ENCODE assay signal across 16 cellular contexts in the genomic region with DNA sequence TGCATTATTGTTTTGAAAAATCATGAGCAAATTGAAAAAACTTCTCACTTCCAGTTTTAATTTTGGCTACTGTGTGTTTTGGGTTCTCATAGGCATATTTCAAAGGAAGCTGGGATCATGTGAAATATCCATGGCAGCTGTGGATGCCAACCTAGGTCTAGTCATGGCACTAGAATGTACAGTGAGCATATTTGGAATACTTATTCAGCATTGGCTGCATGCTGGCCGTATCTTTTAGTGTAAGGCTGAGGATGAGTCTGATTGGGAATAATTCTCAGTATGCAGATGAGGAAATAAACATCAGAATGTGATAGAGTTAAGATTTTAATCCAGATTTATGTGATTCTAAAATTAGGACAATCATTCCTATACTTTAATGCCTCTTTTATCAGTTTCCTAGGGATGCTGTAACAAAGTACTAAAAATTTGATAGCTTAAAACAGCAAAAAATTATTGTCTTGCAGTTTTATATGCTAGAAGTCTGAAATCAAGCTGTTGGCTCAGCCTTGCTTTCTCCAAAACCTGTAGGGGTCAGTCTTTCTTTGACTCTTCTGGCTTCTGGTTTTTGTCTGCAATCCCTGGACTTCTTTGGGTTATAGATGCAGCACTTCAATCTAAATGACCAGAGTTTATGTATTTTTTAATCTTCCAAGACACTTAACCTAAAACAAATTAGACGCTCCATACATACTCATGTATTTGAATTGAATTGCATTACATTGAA. TPM values are rescaled to one million over a fixed set of nuclear protein-coding genes. Genes with fewer than 3 reads are reported as not detected.
DNase-seq lines count a peak whose midpoint lies in the region; ATAC-seq and TF ChIP-seq lines count a peak whose summit lies in the region.
"Had no signal": no experiment of that assay in that cellular context is flagged by ENCODE, and none has a peak within 500 bp of the region (broad histone marks: within the 10 kb centered on the region; RNA-seq: fewer than 3 reads in every experiment).

No MANE protein-coding gene starts in this region.

- H3K4me2 ChIP-seq in H9 (ENCODE audit: insufficient read depth, insufficient read length, low read length): no peak overlapping the region
- H3K4me2 ChIP-seq: hepatocyte had no signal

- no peak overlapping the region for H2AFZ ChIP-seq in H9 (ENCODE audit: low read length)
- H2AFZ ChIP-seq: hepatocyte had no signal

- H2BK15ac ChIP-seq in H9 (ENCODE audit: low read depth, low read length): no peak overlapping the region

- H3K56ac ChIP-seq in H9 (ENCODE audit: insufficient read length, low read depth, low read length): no peak overlapping the region

- H3T11ph ChIP-seq in H9 (ENCODE audit: low read length): no peak overlapping the region

- H2BK120ac ChIP-seq in H9 (ENCODE audit: low read depth, low read length, poor library complexity, severe bottlenecking): no peak overlapping the region

- no peak overlapping the region for H2BK20ac ChIP-seq in H9 (ENCODE audit: low read depth, low read length, poor library complexity, severe bottlenecking)

- H3K4ac ChIP-seq in H9 (ENCODE audit: low read depth, low read length): no peak overlapping the region

- no peak overlapping the region for H3K14ac ChIP-seq in H9 (ENCODE audit: insufficient read depth, low read length)

- no peak overlapping the region for H2BK12ac ChIP-seq in H9 (ENCODE audit: insufficient read length, low read depth, low read length)

- no peak overlapping the region for H4K5ac ChIP-seq in H9 (ENCODE audit: insufficient read length, low read depth, low read length)

- WGBS in H9 (ENCODE audit: extremely low coverage, insufficient read length, low lambda C conversion rate): no CpG with 5 or more reads among the region's 2 CpGs
- 50 to 67% methylated on average over 2 of the region's 2 CpGs for WGBS in lower leg skin, 2 donors

- no peak overlapping the region for H2BK5ac ChIP-seq in H9 (ENCODE audit: insufficient read length, low read length)

- TF ChIP-seq CTCF in H9 (conservative IDR thresholded peaks at IDR 0.05) (peak; percentile 53; the same call in 2 of the 3 replicates), coronary artery (IDR thresholded peaks at IDR 0.05) (no peak), lower leg skin (IDR thresholded peaks at IDR 0.05) (no peak)

- no peak overlapping the region for H3K4me3 Mint-ChIP-seq in H9
- H3K4me3 Mint-ChIP-seq: stimulated activated effector memory CD8-positive, alpha-beta T cell treated with anti-CD3 and anti-CD28 coated beads, Interleukin-12 subunit alpha, Interleukin-12 subunit beta, amount 100 ng/mL, for 72 hours had no signal

- H3K27ac ChIP-seq in H9 (ENCODE audit: insufficient read length, low read depth, low read length) (no peak overlapping the region), coronary artery (no peak overlapping the region)
- H3K27ac ChIP-seq: hepatocyte had no signal

- H3K79me1 ChIP-seq in H9 (ENCODE audit: insufficient read depth, low read depth, low read length, poor library complexity, severe bottlenecking): no peaks in the 10 kb centered on the region

- intact Hi-C loops in lower leg skin (cut with DNase I; ENCODE audit: low total_unique reads): no loop called here

- no peak overlapping the region for H3K27ac Mint-ChIP-seq in H9
- H3K27ac Mint-ChIP-seq: activated naive CD4-positive, alpha-beta T cell treated with anti-CD3 and anti-CD28 coated beads, Interleukin-2, amount 50 U/mL, for 72 hours; stimulated activated effector memory CD8-positive, alpha-beta T cell treated with anti-CD3 and anti-CD28 coated beads, Interleukin-12 subunit alpha, Interleukin-12 subunit beta, amount 100 ng/mL, for 72 hours had no signal

- no peak overlapping the region for H2AK5ac ChIP-seq in H9 (ENCODE audit: insufficient read length, low read length)

- no peak overlapping the region for H3K23ac ChIP-seq in H9 (ENCODE audit: insufficient read length, low read depth, low read length)

- H3K4me1 Mint-ChIP-seq in H9: no peaks in the 10 kb centered on the region
- H3K4me1 Mint-ChIP-seq: stimulated activated effector memory CD8-positive, alpha-beta T cell treated with anti-CD3 and anti-CD28 coated beads, Interleukin-12 subunit alpha, Interleukin-12 subunit beta, amount 100 ng/mL, for 72 hours had no signal

- H4K20me1 ChIP-seq in H9 (ENCODE audit: control insufficient read depth, insufficient read depth, insufficient read length): no peaks in the 10 kb centered on the region

- TF ChIP-seq POLR2A in lower leg skin (IDR thresholded peaks at IDR 0.05): no peak

- no peaks in the 10 kb centered on the region for H3K9me3 ChIP-seq in H9 (ENCODE audit: control insufficient read depth, low read depth, low read length)

- in situ Hi-C loops in ACHN (cut with HindIII; ENCODE audit: low pct_ligation_motif_present, low pct_unique_long_range_greater_than_20kb, low sequenced_read_pairs): no loop called here

- no peaks in the 10 kb centered on the region for H3K9me3 Mint-ChIP-seq in H9

- no peaks in the 10 kb centered on the region for H3K27me3 ChIP-seq in H9 (ENCODE audit: insufficient read depth, low read length)
- H3K27me3 ChIP-seq: hepatocyte had no signal

- H3K18ac ChIP-seq in H9 (ENCODE audit: insufficient read length, low read depth, low read length): no peak overlapping the region

- no peaks in the 10 kb centered on the region for H3K27me3 Mint-ChIP-seq in H9 (ENCODE audit: low read depth)

- no peak for ATAC-seq in HG03520 (IDR thresholded peaks at IDR 0.05; ENCODE audit: unreplicated experiment)
- ATAC-seq: activated naive CD4-positive, alpha-beta T cell treated with anti-CD3 and anti-CD28 coated beads, Interleukin-2, amount 50 U/mL, for 72 hours; stimulated activated effector memory CD8-positive, alpha-beta T cell treated with anti-CD3 and anti-CD28 coated beads, Interleukin-12 subunit alpha, Interleukin-12 subunit beta, amount 100 ng/mL, for 72 hours had no signal

- H3K79me2 ChIP-seq in H9 (ENCODE audit: insufficient read depth, low read length): no peaks in the 10 kb centered on the region
- H3K79me2 ChIP-seq: hepatocyte had no signal

- H3K36me3 Mint-ChIP-seq in H9 (ENCODE audit: insufficient read depth in 1 of 3, low read depth in 3 of 3): no peaks in the 10 kb centered on the region
- H3K36me3 Mint-ChIP-seq: activated naive CD4-positive, alpha-beta T cell treated with anti-CD3 and anti-CD28 coated beads, Interleukin-2, amount 50 U/mL, for 72 hours; stimulated activated effector memory CD8-positive, alpha-beta T cell treated with anti-CD3 and anti-CD28 coated beads, Interleukin-12 subunit alpha, Interleukin-12 subunit beta, amount 100 ng/mL, for 72 hours had no signal

- H3K4me3 ChIP-seq in coronary artery (no peak overlapping the region), lower leg skin (ENCODE audit: low read depth, poor library complexity, severe bottlenecking) (no peak overlapping the region)
- H3K4me3 ChIP-seq: hepatocyte had no signal

- H3K9ac ChIP-seq in H9 (ENCODE audit: extremely low read depth, insufficient read length, low read length): no peak overlapping the region

- no peak overlapping the region for H4K91ac ChIP-seq in H9 (ENCODE audit: insufficient read length, low read depth, low read length)

- H3K23me2 ChIP-seq in H9 (ENCODE audit: insufficient read length, low read depth, low read length, poor library complexity, severe bottlenecking): no peaks in the 10 kb centered on the region

- H3K4me1 ChIP-seq in H9 (ENCODE audit: insufficient read depth, low read length): no peaks in the 10 kb centered on the region

- H4K8ac ChIP-seq in H9 (replicated peaks; ENCODE audit: insufficient read length, low read depth, low read length): no peak overlapping the region

- peak; percentile 37 for DNase-seq in ACHN
- no peak for DNase-seq in H9
- peak; percentile 74 for DNase-seq in amniotic epithelial cell (ENCODE audit: low read depth)
- peak; percentile 13 for DNase-seq in iPS-NIHi7 (ENCODE audit: extremely low spot score)
- DNase-seq in coronary artery (ENCODE audit: low spot score): no peak
- DNase-seq in stimulated activated CD4-positive, alpha-beta T cell treated with anti-CD3 and anti-CD28 coated beads, Interleukin-1b, Interleukin-23, amount 100 ng/mL, for 48 hours: no peak
- no peak for DNase-seq in lower leg skin (ENCODE audit: low spot score in 2 of 2)
- DNase-seq: NCI-H187, NCI-H82, posterior cingulate gyrus, SIG-M5 had no signal

RNA-seq across cellular contexts. Expression of a gene that starts 37.7 kb away (rescaled TPM):
- not detected in 2 replicates for total RNA-seq in H9 (2021)
- total RNA-seq in lower leg skin: not detected
- total RNA-seq: activated naive CD4-positive, alpha-beta T cell treated with anti-CD3 and anti-CD28 coated beads, Interleukin-2, amount 50 U/mL, for 72 hours; hepatocyte; mesenteric fat pad had no signal

Comparison
In these comparisons a context has a peak if more than half of its experiments do, and no peak if none do; other contexts are left out.
1. DNase-seq: peak in ACHN (single experiment), amniotic epithelial cell (single experiment) and iPS-NIHi7 (single experiment); none in H9 (single experiment), coronary artery (single experiment), stimulated activated CD4-positive, alpha-beta T cell treated with anti-CD3 and anti-CD28 coated beads, Interleukin-1b, Interleukin-23, amount 100 ng/mL, for 48 hours (single experiment) and lower leg skin (0 of 2).